In genomic region chr11:63491614-63492372, GRCh38 we compare ENCODE assay signal across 9 cellular contexts. TPM values are rescaled to one million over a fixed set of nuclear protein-coding genes. Genes with fewer than 3 reads are reported as not detected.
DNase-seq lines count a peak whose midpoint lies in the region; ATAC-seq and TF ChIP-seq lines count a peak whose summit lies in the region.
"Had no signal": no experiment of that assay in that cellular context is flagged by ENCODE, and none has a peak within 500 bp of the region (broad histone marks: within the 10 kb centered on the region; RNA-seq: fewer than 3 reads in every experiment).

No MANE protein-coding gene starts in this region.

- TF ChIP-seq CTCF in breast epithelium (IDR thresholded peaks at IDR 0.05) = no peak
- no peak for TF ChIP-seq CTCF in MCF 10A (IDR thresholded peaks at IDR 0.05; ENCODE audit: unreplicated experiment)
- no peak for TF ChIP-seq CTCF in brain (conservative IDR thresholded peaks at IDR 0.05)
- TF ChIP-seq CTCF in upper lobe of right lung (IDR thresholded peaks at IDR 0.05) = no peak

- intact Hi-C loops in breast epithelium (cut with DNase I; ENCODE audit: low total_unique reads) (loop anchor here (5.0 kb wide), 1 partner anchor 141 kb away; no protein-coding TSS in a partner anchor), MCF 10A (cut with micrococcal nuclease) (no loop called here), upper lobe of right lung (cut with DNase I) (no loop called here)

- H4K5ac ChIP-seq in mesendoderm (ENCODE audit: low read length) = peak overlapping the region; percentile 24

- H3K4me1 Mint-ChIP-seq in MCF 10A (ENCODE audit: insufficient read depth, unreplicated experiment) (no peaks in the 10 kb centered on the region), brain (peaks cover 33% of the 10 kb centered on the region)

- peak overlapping the region; percentile 56 for H2BK5ac ChIP-seq in mesendoderm (ENCODE audit: low read length)

- H3K9me3 Mint-ChIP-seq in MCF 10A (ENCODE audit: unreplicated experiment) = no peaks in the 10 kb centered on the region
- H3K9me3 Mint-ChIP-seq in brain = peaks cover 5 to 14% (median 9%) of the 10 kb centered on the region in 5 experiments

- H3K79me1 ChIP-seq in mesendoderm (ENCODE audit: low read length) = no peaks in the 10 kb centered on the region

- H4K8ac ChIP-seq in mesendoderm (ENCODE audit: low read depth, low read length) = no peak overlapping the region

- peak overlapping the region; percentile 23 for H2BK15ac ChIP-seq in mesendoderm (replicated peaks; ENCODE audit: low read depth)

- H3K36me3 Mint-ChIP-seq in MCF 10A (ENCODE audit: insufficient read depth, unreplicated experiment) = no peaks in the 10 kb centered on the region
- no peaks in the 10 kb centered on the region for H3K36me3 Mint-ChIP-seq in brain

- peak overlapping the region; percentile 86 for H3K56ac ChIP-seq in mesendoderm (ENCODE audit: low read length)

- peak overlapping the region; percentile 46 for H3K4me2 ChIP-seq in mesendoderm (ENCODE audit: low read length)

- H3K9me3 ChIP-seq in breast epithelium (no peaks in the 10 kb centered on the region), upper lobe of right lung (no peaks in the 10 kb centered on the region)

- peak overlapping the region; percentile 94 for H3K18ac ChIP-seq in mesendoderm (ENCODE audit: low read length)

- no peak for TF ChIP-seq POLR2A in breast epithelium (IDR thresholded peaks at IDR 0.05)

- H3K27ac Mint-ChIP-seq in MCF 10A (ENCODE audit: low read depth, unreplicated experiment) (no peak overlapping the region), brain (no peak overlapping the region)

- peak overlapping the region; percentile 47 to 74 (median 63) for H3K4me3 ChIP-seq in breast epithelium
- H3K4me3 ChIP-seq in mesendoderm (ENCODE audit: low read length) = no peak overlapping the region
- peak overlapping the region; percentile 54 for H3K4me3 ChIP-seq in upper lobe of right lung

- H3K4me3 Mint-ChIP-seq in MCF 10A (ENCODE audit: unreplicated experiment) (no peak overlapping the region), brain (peak overlapping the region in 4 of 5 experiments; percentile 33 to 92 (median 68))

- DNase-seq in breast epithelium (ENCODE audit: low spot score in 2 of 2) = no peak
- no peak for DNase-seq in MCF 10A (ENCODE audit: unreplicated experiment)
- peak; percentile 68 for DNase-seq in mesendoderm
- DNase-seq in upper lobe of right lung = no peak
- no peak for DNase-seq in NCI-H2171 treated with DMSO at 0.1 percent for 48 hours (lab: John Stamatoyannopoulos, UW)
- DNase-seq in G401 (ENCODE audit: low spot score) = no peak
- DNase-seq in EL = no peak

- H3K4ac ChIP-seq in mesendoderm (ENCODE audit: low read depth, low read length) = peak overlapping the region; percentile 24

- H3K36me3 ChIP-seq in breast epithelium = no peaks in the 10 kb centered on the region
- H3K36me3 ChIP-seq in mesendoderm (ENCODE audit: control insufficient read depth, insufficient read depth, low read length) = no peaks in the 10 kb centered on the region
- no peaks in the 10 kb centered on the region for H3K36me3 ChIP-seq in upper lobe of right lung

- ATAC-seq in upper lobe of right lung = peak; percentile 51

- no peak overlapping the region for H2AK5ac ChIP-seq in mesendoderm (ENCODE audit: low read length)

- no peaks in the 10 kb centered on the region for H3K27me3 ChIP-seq in breast epithelium
- no peaks in the 10 kb centered on the region for H3K27me3 ChIP-seq in mesendoderm (ENCODE audit: insufficient read depth, low read length, poor library complexity)
- H3K27me3 ChIP-seq in upper lobe of right lung = no peaks in the 10 kb centered on the region

- H3K23ac ChIP-seq in mesendoderm (ENCODE audit: low read length) = no peak overlapping the region

- WGBS in mesendoderm (ENCODE audit: extremely low coverage, insufficient coverage, low lambda C conversion rate) = no CpG with 5 or more reads among the region's 11 CpGs

- CTCF ChIA-PET in MCF 10A (lab: Yijun Ruan, JAX) = interaction anchor here (0.7 to 1.2 kb wide), 3 partner anchors 9 to 320 kb away, joined by 3 to 5 read pairs (median 3); no protein-coding TSS in a partner anchor

- peak overlapping the region; percentile 84 for H3K9ac ChIP-seq in mesendoderm (ENCODE audit: low read length)

- H3K4me1 ChIP-seq in breast epithelium (peaks cover 0 to 7% of the 10 kb centered on the region in 2 donors), mesendoderm (ENCODE audit: control insufficient read depth, low read depth, low read length) (no peaks in the 10 kb centered on the region), upper lobe of right lung (peaks cover 11% of the 10 kb centered on the region)

- H3K79me2 ChIP-seq in mesendoderm (ENCODE audit: control insufficient read depth, insufficient read depth, low read length) = no peaks in the 10 kb centered on the region

- H2BK120ac ChIP-seq in mesendoderm (ENCODE audit: low read depth, low read length) = peak overlapping the region; percentile 54

- H3K27ac ChIP-seq in breast epithelium = peak overlapping the region in 1 of 2 donors; percentile 90
- H3K27ac ChIP-seq in mesendoderm (ENCODE audit: low read depth, low read length) = peak overlapping the region; percentile 93
- peak overlapping the region; percentile 25 for H3K27ac ChIP-seq in upper lobe of right lung

- BruUV-seq in MCF 10A (replicated peaks; lab: Mats Ljungman, UMichigan) = no TSS peak

- in situ Hi-C loops in G401 (cut with HindIII; ENCODE audit: low sequenced_read_pairs) = no loop called here

- POLR2A ChIA-PET in MCF 10A (lab: Yijun Ruan, JAX) = interaction anchor here (1.2 kb wide), 1 partner anchor 73 kb away, joined by 3 read pairs; no protein-coding TSS in a partner anchor

- H3K27me3 Mint-ChIP-seq in MCF 10A (ENCODE audit: insufficient read depth, unreplicated experiment) = peaks cover 11% of the 10 kb centered on the region
- peaks cover 62% of the 10 kb centered on the region for H3K27me3 Mint-ChIP-seq in brain

RNA-seq across cellular contexts. Expression of gene PLAAT5, which starts 0.8 kb away (rescaled TPM):
- 10 to 100 TPM in 2 of 3 donors, 1 to 10 TPM in 1; 9.8 to 61.9 (median 11.9) TPM for total RNA-seq in breast epithelium
- total RNA-seq in MCF 10A (2022) = not detected in 2 replicates
- 1.5 TPM for polyA plus RNA-seq in brain (ENCODE audit: insufficient read depth, low read depth, low replicate concordance)
- polyA plus RNA-seq in mesendoderm (2013, experiment 1 of 2) = 5.4 TPM
- polyA plus RNA-seq in mesendoderm (2013, experiment 2 of 2) = 5.7 TPM
- total RNA-seq in upper lobe of right lung = 3.6 TPM
- not detected in 2 replicates for total RNA-seq in G401 (2014; rRNA removed; shearing (Covaris generic))
- polyA plus RNA-seq: BJ had no signal

RNA-seq across cellular contexts. Expression of gene LGALS12, which starts 14.1 kb away (rescaled TPM):
- total RNA-seq in breast epithelium = 10 to 100 TPM in 2 of 3 donors, 1 to 10 TPM in 1; 6.6 to 82.6 (median 11.9) TPM
- total RNA-seq in MCF 10A (2022) = not detected in 2 replicates
- not detected for polyA plus RNA-seq in brain (ENCODE audit: insufficient read depth, low read depth, low replicate concordance)
- polyA plus RNA-seq in mesendoderm (2013, experiment 1 of 2) = 2.7 TPM
- 2.6 TPM for polyA plus RNA-seq in mesendoderm (2013, experiment 2 of 2)
- 0.49 TPM for total RNA-seq in upper lobe of right lung
- total RNA-seq in G401 (2014; rRNA removed; shearing (Covaris generic)) = not detected in 2 replicates
- polyA plus RNA-seq: BJ had no signal

RNA-seq across cellular contexts. Expression of gene PLAAT4, which starts 44.8 kb away (rescaled TPM):
- total RNA-seq in breast epithelium = 10 to 100 TPM; 13.9 to 100.0 (median 95.3) TPM
- total RNA-seq in MCF 10A (2022) = 0.69 and 0.96 TPM in 2 replicates
- polyA plus RNA-seq in brain (ENCODE audit: insufficient read depth, low read depth, low replicate concordance) = 32.4 TPM
- 0.39 TPM for polyA plus RNA-seq in mesendoderm (2013, experiment 1 of 2)
- 0.38 TPM for polyA plus RNA-seq in mesendoderm (2013, experiment 2 of 2)
- total RNA-seq in upper lobe of right lung = 185 TPM
- total RNA-seq in G401 (2014; rRNA removed; shearing (Covaris generic)) = not detected in 2 replicates
